ENCODE assay signal across 8 cellular contexts in genomic region chr18:10526211-10526949, GRCh38. TPM values are rescaled to one million over a fixed set of nuclear protein-coding genes. Genes with fewer than 3 reads are reported as not detected.
DNase-seq lines count a peak whose midpoint lies in the region; ATAC-seq and TF ChIP-seq lines count a peak whose summit lies in the region.

No MANE protein-coding gene starts in this region.

- peaks cover 51% of the 10 kb centered on the region for H4K20me1 ChIP-seq in BLaER1

- H3K9me3 ChIP-seq in BLaER1 (no peaks in the 10 kb centered on the region), Peyer's patch (no peaks in the 10 kb centered on the region), heart right ventricle (no peaks in the 10 kb centered on the region)

- H3K36me3 ChIP-seq in BLaER1: no peaks in the 10 kb centered on the region
- no peaks in the 10 kb centered on the region for H3K36me3 ChIP-seq in Peyer's patch
- peaks cover 0 to 3% (median 0%) of the 10 kb centered on the region in 9 donors for H3K36me3 ChIP-seq in heart right ventricle

- DNase-seq in Peyer's patch (peak; percentile 67 to 77 (median 75)), heart right ventricle (peak; percentile 69 to 75), putamen (ENCODE audit: low spot score) (peak; percentile 47), OCI-M2 (lab: John Stamatoyannopoulos, UW; ENCODE audit: unreplicated experiment) (no peak)

- H3K4me3 ChIP-seq in BLaER1 (peak overlapping the region; percentile 75), Peyer's patch (peak overlapping the region; percentile 78 to 97 (median 85)), heart right ventricle (peak overlapping the region; percentile 81 to 96 (median 90))

- peak overlapping the region; percentile 80 for H3K27ac Mint-ChIP-seq in activated naive CD4-positive, alpha-beta T cell treated with anti-CD3 and anti-CD28 coated beads, Interleukin-2, amount 50 U/mL, for 24 hours

- TF ChIP-seq CTCF in Peyer's patch (IDR thresholded peaks at IDR 0.05) (no peak), heart right ventricle (IDR thresholded peaks at IDR 0.05) (no peak)

- intact Hi-C loops in heart right ventricle (cut with DNase I): loop anchor here in 2 of 10 donors (10.0 kb wide), 2 partner anchors 812 to 912 kb away; partner anchors contain the start of gene PPP4R1 (in 1 of the 2)

- peak overlapping the region; percentile 99 for H3K4me3 Mint-ChIP-seq in activated naive CD4-positive, alpha-beta T cell treated with anti-CD3 and anti-CD28 coated beads, Interleukin-2, amount 50 U/mL, for 24 hours

- no peaks in the 10 kb centered on the region for H3K9me3 Mint-ChIP-seq in activated naive CD4-positive, alpha-beta T cell treated with anti-CD3 and anti-CD28 coated beads, Interleukin-2, amount 50 U/mL, for 24 hours

- peaks cover 6% of the 10 kb centered on the region for H3K36me3 Mint-ChIP-seq in activated naive CD4-positive, alpha-beta T cell treated with anti-CD3 and anti-CD28 coated beads, Interleukin-2, amount 50 U/mL, for 24 hours

- H3K4me1 ChIP-seq in BLaER1: peaks cover 33% of the 10 kb centered on the region
- H3K4me1 ChIP-seq in Peyer's patch: peaks cover 0 to 17% (median 7%) of the 10 kb centered on the region in 4 donors
- H3K4me1 ChIP-seq in heart right ventricle: peaks cover 6 to 59% (median 48%) of the 10 kb centered on the region in 9 donors

- peak overlapping the region; percentile 77 for H3K9ac ChIP-seq in BLaER1

- ATAC-seq in GM18873 (IDR thresholded peaks at IDR 0.05; ENCODE audit: low FRiP score, unreplicated experiment): peak; percentile 34
- ATAC-seq in HG03135 (IDR thresholded peaks at IDR 0.05; ENCODE audit: unreplicated experiment): peak; percentile 66
- ATAC-seq in heart right ventricle: peak; percentile 76 to 91 (median 84)

- H3K27me3 ChIP-seq in BLaER1 (no peaks in the 10 kb centered on the region), Peyer's patch (no peaks in the 10 kb centered on the region), heart right ventricle (no peaks in the 10 kb centered on the region)

- H3K27ac ChIP-seq in BLaER1 (peak overlapping the region; percentile 72), Peyer's patch (peak overlapping the region; percentile 88 to 98 (median 92)), heart right ventricle (peak overlapping the region; percentile 96 to 99 (median 98))

- no peaks in the 10 kb centered on the region for H3K27me3 Mint-ChIP-seq in activated naive CD4-positive, alpha-beta T cell treated with anti-CD3 and anti-CD28 coated beads, Interleukin-2, amount 50 U/mL, for 24 hours

- no peak for TF ChIP-seq POLR2A in Peyer's patch (IDR thresholded peaks at IDR 0.05)

- 0 to 2% methylated on average over 42 of the region's 42 CpGs for WGBS in heart right ventricle, 2 donors

- peak overlapping the region; percentile 95 for H3K4me2 ChIP-seq in BLaER1

- H3K4me1 Mint-ChIP-seq in activated naive CD4-positive, alpha-beta T cell treated with anti-CD3 and anti-CD28 coated beads, Interleukin-2, amount 50 U/mL, for 24 hours: peaks cover 54% of the 10 kb centered on the region

RNA-seq across cellular contexts. Expression of gene NAPG, which starts 0.6 kb away (rescaled TPM):
- total RNA-seq in Peyer's patch (10 to 100 TPM; 22.8 to 43.8 (median 30.4) TPM), heart right ventricle (10 to 100 TPM; 30.5 to 49.9 (median 37.6) TPM)
- 10 to 100 TPM; 14.3 to 14.4 TPM for polyA plus RNA-seq in heart right ventricle

Comparison
In these comparisons a context has a peak if more than half of its experiments do, and no peak if none do; other contexts are left out.
1. ATAC-seq: peak in every context shown above with its lines; median percentile 84 in heart right ventricle; 66 in HG03135; 34 in GM18873.